In the genomic region with DNA sequence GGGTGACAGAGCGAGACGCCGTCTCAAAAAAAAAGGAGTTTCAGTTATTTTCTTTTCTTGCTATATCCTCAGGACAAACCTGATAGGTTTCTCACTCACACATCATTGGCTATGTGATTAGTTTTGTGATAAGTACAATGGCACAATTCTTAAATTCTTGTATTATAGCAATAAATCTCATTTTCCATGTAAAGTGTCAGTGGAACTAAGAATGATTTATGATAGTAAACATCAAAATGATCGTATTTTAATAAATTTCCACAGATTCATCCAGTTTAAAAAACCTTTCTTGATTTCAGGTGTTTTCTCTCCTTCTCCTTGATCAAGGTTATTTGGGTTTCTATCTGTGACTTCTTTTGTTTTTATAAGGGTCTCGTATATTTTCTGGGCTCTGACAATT, we compare ENCODE assay signal across 10 cellular contexts.
"Had no signal": no experiment of that assay in that cellular context is flagged by ENCODE, and none has a peak within 500 bp of the region (broad histone marks: within the 10 kb centered on the region; RNA-seq: fewer than 3 reads in every experiment).

No MANE protein-coding gene starts in this region.

- H3K4me2 ChIP-seq: GM23338 had no signal

- H3K9me3 ChIP-seq: HAP-1 had no signal

- H3K36me3 ChIP-seq: HAP-1 had no signal

- H3K9ac ChIP-seq: GM23248 had no signal

- H3K27ac ChIP-seq: GM23248 had no signal

- H2AFZ ChIP-seq: GM23248, GM23338 had no signal

- H3K4me1 ChIP-seq: HAP-1 had no signal

- FAIRE-seq: H1, H54 had no signal

- ATAC-seq: GM23338, HCT116 had no signal

- DNase-seq: GM23248, GOT3, H7, H9, HFFc6 had no signal

- H3K4me3 ChIP-seq: GM23248, GM23338, HAP-1 had no signal
